14 cellular contexts compared by ENCODE assay signal in genomic region chr20:36881888-36882287, GRCh38. TPM values are rescaled to one million over a fixed set of nuclear protein-coding genes. Genes with fewer than 3 reads are reported as not detected.
A peak's percentile ranks its signal among the peaks of the same experiment; 100 is the strongest.
DNase-seq lines count a peak whose midpoint lies in the region; ATAC-seq lines count a peak whose summit lies in the region.
"Had no signal": no experiment of that assay in that cellular context is flagged by ENCODE, and none has a peak within 500 bp of the region (broad histone marks: within the 10 kb centered on the region; RNA-seq: fewer than 3 reads in every experiment).

No MANE protein-coding gene starts in this region.

- ATAC-seq in activated CD4-positive, alpha-beta T cell treated with anti-CD3 and anti-CD28 coated beads for 36 hours: peak; percentile 94
- ATAC-seq in HG02642 (IDR thresholded peaks at IDR 0.05; ENCODE audit: poor library complexity, unreplicated experiment): peak; percentile 48
- ATAC-seq in naive thymus-derived CD8-positive, alpha-beta T cell: no peak
- ATAC-seq: Panc1 had no signal

- H3K27ac ChIP-seq in mucosa of rectum (ENCODE audit: low read depth in 2 of 2, low read length in 2 of 2): peak overlapping the region; percentile 55 to 77

- CTCF ChIA-PET in activated CD4-positive, alpha-beta T cell treated with anti-CD3 and anti-CD28 coated beads for 36 hours (lab: Charles Lee): interaction anchor here (0.6 to 2.9 kb wide), 3 partner anchors 12 to 437 kb away, joined by 4 to 13 read pairs (median 6); no protein-coding TSS in a partner anchor

- peaks cover 7 to 25% of the 10 kb centered on the region in 2 donors for H3K4me1 ChIP-seq in mucosa of rectum (ENCODE audit: control insufficient read depth in 2 of 2, insufficient read depth in 2 of 2, low read length in 2 of 2)

- no peaks in the 10 kb centered on the region for H3K27me3 ChIP-seq in mucosa of rectum (ENCODE audit: control insufficient read depth in 2 of 2, insufficient read depth in 2 of 2, low read length in 2 of 2)

- no peak overlapping the region for H3K4me3 Mint-ChIP-seq in activated CD4-positive, alpha-beta T cell treated with anti-CD3 and anti-CD28 coated beads for 36 hours
- H3K4me3 Mint-ChIP-seq in naive thymus-derived CD8-positive, alpha-beta T cell: no peak overlapping the region

- intact Hi-C loops in activated CD4-positive, alpha-beta T cell treated with anti-CD3 and anti-CD28 coated beads for 36 hours (cut with DNase I, micrococcal nuclease): loop anchor here in 1 of 2 experiments (10.0 kb wide), 2 partner anchors 327 to 677 kb away; no protein-coding TSS in a partner anchor

- no peak overlapping the region for H3K9ac ChIP-seq in mucosa of rectum (ENCODE audit: low read depth in 1 of 2, low read length in 2 of 2)

- POLR2A ChIA-PET in activated CD4-positive, alpha-beta T cell treated with anti-CD3 and anti-CD28 coated beads for 36 hours (lab: Charles Lee): interaction anchor here (0.6 kb wide), 1 partner anchor 142 kb away, joined by 3 read pairs; no protein-coding TSS in a partner anchor
- POLR2A ChIA-PET in naive thymus-derived CD8-positive, alpha-beta T cell (lab: Charles Lee): interaction anchor here (0.7 kb wide), 1 partner anchor 11 kb away, joined by 3 read pairs; no protein-coding TSS in a partner anchor

- no peaks in the 10 kb centered on the region for H3K36me3 Mint-ChIP-seq in activated CD4-positive, alpha-beta T cell treated with anti-CD3 and anti-CD28 coated beads for 36 hours (ENCODE audit: low read depth)
- H3K36me3 Mint-ChIP-seq in naive thymus-derived CD8-positive, alpha-beta T cell: peaks cover 0 to 2% (median 0%) of the 10 kb centered on the region in 3 donors

- no peaks in the 10 kb centered on the region for H3K9me3 ChIP-seq in mucosa of rectum (ENCODE audit: control insufficient read depth in 2 of 2, low read length in 2 of 2)
- H3K9me3 ChIP-seq: HAP-1 had no signal

- peaks cover 8% of the 10 kb centered on the region for H3K4me1 Mint-ChIP-seq in activated CD4-positive, alpha-beta T cell treated with anti-CD3 and anti-CD28 coated beads for 36 hours
- peaks cover 7 to 15% (median 9%) of the 10 kb centered on the region in 4 donors for H3K4me1 Mint-ChIP-seq in naive thymus-derived CD8-positive, alpha-beta T cell

- H3K4me3 ChIP-seq in mucosa of rectum (ENCODE audit: low read length in 2 of 2): no peak overlapping the region
- H3K4me3 ChIP-seq: HAP-1 had no signal

- no peaks in the 10 kb centered on the region for H3K27me3 Mint-ChIP-seq in activated CD4-positive, alpha-beta T cell treated with anti-CD3 and anti-CD28 coated beads for 36 hours
- no peaks in the 10 kb centered on the region for H3K27me3 Mint-ChIP-seq in naive thymus-derived CD8-positive, alpha-beta T cell

- no peak overlapping the region for H3K27ac Mint-ChIP-seq in activated CD4-positive, alpha-beta T cell treated with anti-CD3 and anti-CD28 coated beads for 36 hours
- no peak overlapping the region for H3K27ac Mint-ChIP-seq in naive thymus-derived CD8-positive, alpha-beta T cell

- H3K9me3 Mint-ChIP-seq in activated CD4-positive, alpha-beta T cell treated with anti-CD3 and anti-CD28 coated beads for 36 hours (ENCODE audit: low read depth): no peaks in the 10 kb centered on the region
- no peaks in the 10 kb centered on the region for H3K9me3 Mint-ChIP-seq in naive thymus-derived CD8-positive, alpha-beta T cell

- peaks cover 3 to 6% of the 10 kb centered on the region in 2 donors for H3K36me3 ChIP-seq in mucosa of rectum (ENCODE audit: control insufficient read depth in 2 of 2, insufficient read depth in 2 of 2, low read length in 2 of 2)
- H3K36me3 ChIP-seq: HAP-1 had no signal

- peak; percentile 37 for DNase-seq in activated CD4-positive, alpha-beta T cell treated with anti-CD3 and anti-CD28 coated beads for 36 hours
- DNase-seq in activated CD4-positive, alpha-beta T cell treated with anti-CD3 and anti-CD28 coated beads, Interleukin-2, amount 50 U/mL, for 1 hour: no peak
- peak; percentile 31 to 43 for DNase-seq in activated T-cell treated with anti-CD3 and anti-CD28 coated beads, Interleukin-2, amount 50 U/mL, for 48 hours
- DNase-seq in NAMALWA (ENCODE audit: low spot score) (no peak), germinal center (ENCODE audit: low spot score) (no peak)
- DNase-seq in naive thymus-derived CD8-positive, alpha-beta T cell: no peak
- DNase-seq: anterior cingulate cortex, EL, NCI-H1436 treated with DMSO at 0.1 percent for 48 hours had no signal

RNA-seq across cellular contexts. Expression of gene TLDC2, which starts 6.0 kb away (rescaled TPM):
- total RNA-seq in activated CD4-positive, alpha-beta T cell treated with anti-CD3 and anti-CD28 coated beads for 36 hours: not detected
- not detected for total RNA-seq in naive thymus-derived CD8-positive, alpha-beta T cell
- under 1 TPM; 0.17 to 0.23 (median 0.20) TPM for polyA plus RNA-seq in naive thymus-derived CD8-positive, alpha-beta T cell
- polyA plus RNA-seq: neural cell had no signal

Comparison
In these comparisons a context has a peak if more than half of its experiments do, and no peak if none do; other contexts are left out.
1. DNase-seq: peak in activated CD4-positive, alpha-beta T cell treated with anti-CD3 and anti-CD28 coated beads for 36 hours (single experiment) and activated T-cell treated with anti-CD3 and anti-CD28 coated beads, Interleukin-2, amount 50 U/mL, for 48 hours (2 of 2); none in activated CD4-positive, alpha-beta T cell treated with anti-CD3 and anti-CD28 coated beads, Interleukin-2, amount 50 U/mL, for 1 hour (single experiment), NAMALWA (single experiment), germinal center (single experiment) and naive thymus-derived CD8-positive, alpha-beta T cell (0 of 10).
2. ATAC-seq: peak in activated CD4-positive, alpha-beta T cell treated with anti-CD3 and anti-CD28 coated beads for 36 hours (single experiment) and HG02642 (single experiment); none in naive thymus-derived CD8-positive, alpha-beta T cell (0 of 2).